22 cellular contexts compared by ENCODE assay signal in genomic region chr2:236758406-236758805, GRCh38.
"Had no signal": no experiment of that assay in that cellular context is flagged by ENCODE, and none has a peak within 500 bp of the region (broad histone marks: within the 10 kb centered on the region; RNA-seq: fewer than 3 reads in every experiment).

No MANE protein-coding gene starts in this region.

- H3K36me3 ChIP-seq: esophagus squamous epithelium, heart right ventricle, ovary, upper lobe of left lung had no signal

- ATAC-seq: activated naive CD4-positive, alpha-beta T cell treated with anti-CD3 and anti-CD28 coated beads, Interleukin-2, amount 50 U/mL, for 72 hours; activated T-cell treated with anti-CD3 and anti-CD28 coated beads, Interleukin-2, amount 50 U/mL, for 72 hours; heart right ventricle; left ventricle myocardium superior; naive thymus-derived CD4-positive, alpha-beta T cell; sciatic nerve; stimulated activated effector memory CD8-positive, alpha-beta T cell treated with anti-CD3 and anti-CD28 coated beads, Interleukin-12 subunit alpha, Interleukin-12 subunit beta, amount 100 ng/mL, for 72 hours had no signal

- H3K9me3 ChIP-seq: esophagus squamous epithelium, heart right ventricle, ovary, upper lobe of left lung had no signal

- H3K27ac ChIP-seq: heart right ventricle, ovary, skin epidermis, upper lobe of left lung had no signal

- H3K4me3 ChIP-seq: esophagus squamous epithelium, heart right ventricle, ovary, skin epidermis, upper lobe of left lung had no signal

- DNase-seq: activated CD4-positive, alpha-beta T cell treated with anti-CD3 and anti-CD28 coated beads for 1 hour; activated naive CD4-positive, alpha-beta T cell; activated T-cell treated with anti-CD3 and anti-CD28 coated beads for 4 hours; activated T-cell treated with anti-CD3 and anti-CD28 coated beads, Interleukin-2, amount 50 U/mL, for 72 hours; anterior cingulate cortex; effector CD8-positive, alpha-beta T cell; esophagus squamous epithelium; foreskin melanocyte; heart right ventricle; left ventricle myocardium superior; midbrain; naive thymus-derived CD4-positive, alpha-beta T cell; ovary; stimulated activated CD4-positive, alpha-beta T cell treated with anti-CD3 and anti-CD28 coated beads, Interleukin-12 subunit alpha, Interleukin-12 subunit beta, amount 100 ng/mL, for 4 hours; stimulated activated CD4-positive, alpha-beta T cell treated with anti-CD3 and anti-CD28 coated beads, Interleukin-4, amount 100 ng/mL, for 1 hour; substantia nigra; T1000 had no signal

- H3K27me3 ChIP-seq: esophagus squamous epithelium, heart right ventricle, ovary, upper lobe of left lung had no signal
